In the genomic region with DNA sequence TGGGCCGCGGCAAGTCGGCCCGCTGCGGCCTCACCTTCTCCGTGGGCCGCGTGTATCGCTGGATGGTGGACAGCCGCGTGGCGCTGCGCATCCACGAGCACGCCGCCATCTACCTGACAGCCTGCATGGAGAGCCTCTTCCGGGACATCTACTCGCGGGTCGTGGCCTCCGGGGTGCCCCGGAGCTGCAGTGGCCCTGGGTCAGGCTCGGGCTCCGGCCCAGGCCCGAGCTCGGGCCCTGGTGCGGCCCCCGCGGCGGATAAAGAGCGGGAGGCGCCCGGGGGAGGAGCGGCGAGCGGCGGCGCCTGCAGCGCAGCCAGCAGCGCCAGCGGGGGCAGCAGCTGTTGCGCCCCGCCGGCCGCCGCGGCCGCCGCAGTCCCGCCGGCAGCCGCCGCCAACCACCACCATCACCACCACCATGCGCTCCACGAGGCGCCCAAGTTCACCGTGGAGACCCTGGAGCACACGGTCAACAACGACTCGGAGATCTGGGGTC, we compare ENCODE assay signal across 8 cellular contexts.
DNase-seq lines count a peak whose midpoint lies in the region; ATAC-seq lines count a peak whose summit lies in the region.

No MANE protein-coding gene starts in this region.

- H3K27me3 ChIP-seq in H7 (ENCODE audit: control insufficient read depth, insufficient read depth, low read length) (peaks cover 47% of the 10 kb centered on the region), esophagus (ENCODE audit: control insufficient read depth in 1 of 2, insufficient read depth in 2 of 2, low read length in 2 of 2) (no peaks in the 10 kb centered on the region), rectal smooth muscle tissue (ENCODE audit: control insufficient read depth, insufficient read depth, low read length) (peaks cover 10% of the 10 kb centered on the region)

- peaks cover 40% of the 10 kb centered on the region for H3K4me1 Mint-ChIP-seq in T-helper 2 cell treated with Interferon-gamma antibody and Interleukin-4, amounts not matched to agents 5 μg/mL and 100 μg/mL, for 36 hours (ENCODE audit: low read depth)

- H3K4me3 ChIP-seq in H7 (ENCODE audit: insufficient read depth, low read depth, low read length) (peak overlapping the region; percentile 66), esophagus (ENCODE audit: low read depth in 1 of 2, low read length in 2 of 2) (peak overlapping the region; percentile 61 to 67), rectal smooth muscle tissue (ENCODE audit: low read length) (peak overlapping the region; percentile 70)

- peaks cover 8% of the 10 kb centered on the region for H3K36me3 Mint-ChIP-seq in T-helper 2 cell treated with Interferon-gamma antibody and Interleukin-4, amounts not matched to agents 5 μg/mL and 100 μg/mL, for 36 hours (ENCODE audit: low read depth)

- H3K4me3 Mint-ChIP-seq in T-helper 2 cell treated with Interferon-gamma antibody and Interleukin-4, amounts not matched to agents 5 μg/mL and 100 μg/mL, for 36 hours = peak overlapping the region; percentile 96

- H3K4me1 ChIP-seq in esophagus (ENCODE audit: control insufficient read depth in 2 of 2, insufficient read depth in 2 of 2, low read length in 1 of 2) (peaks cover 0 to 5% of the 10 kb centered on the region in 2 donors), rectal smooth muscle tissue (ENCODE audit: control insufficient read depth, insufficient read depth, low read length) (no peaks in the 10 kb centered on the region)

- 1% methylated on average over 49 to 60 of the region's 60 CpGs for WGBS in esophagus, 2 donors

- H3K27ac ChIP-seq in esophagus (ENCODE audit: low read depth in 2 of 2, low read length in 1 of 2) = peak overlapping the region; percentile 84 to 88
- no peak overlapping the region for H3K27ac ChIP-seq in rectal smooth muscle tissue (ENCODE audit: low read depth, low read length)

- H3K9ac ChIP-seq in rectal smooth muscle tissue (ENCODE audit: low read length) = no peak overlapping the region

- H3K36me3 ChIP-seq in H7 (replicated peaks; ENCODE audit: control insufficient read depth, insufficient read depth, low read length) (no peaks in the 10 kb centered on the region), esophagus (ENCODE audit: control insufficient read depth in 2 of 2, insufficient read depth in 2 of 2, low read length in 1 of 2) (no peaks in the 10 kb centered on the region), rectal smooth muscle tissue (ENCODE audit: control insufficient read depth, insufficient read depth, low read length) (no peaks in the 10 kb centered on the region)

- ATAC-seq in HG03025 (IDR thresholded peaks at IDR 0.05; ENCODE audit: low FRiP score, unreplicated experiment) (no peak), GM21619 (IDR thresholded peaks at IDR 0.05; ENCODE audit: unreplicated experiment) (no peak), GM19328 (IDR thresholded peaks at IDR 0.05; ENCODE audit: unreplicated experiment) (no peak)

- no peaks in the 10 kb centered on the region for H3K9me3 ChIP-seq in esophagus (ENCODE audit: control insufficient read depth in 2 of 2, insufficient read depth in 1 of 2, low read depth in 1 of 2, low read length in 1 of 2)

- no peaks in the 10 kb centered on the region for H3K9me3 Mint-ChIP-seq in T-helper 2 cell treated with Interferon-gamma antibody and Interleukin-4, amounts not matched to agents 5 μg/mL and 100 μg/mL, for 36 hours

- peak; percentile 75 for DNase-seq in H7
- peak; percentile 27 for DNase-seq in T-helper 2 cell treated with Interferon-gamma antibody and Interleukin-4, amounts not matched to agents 5 μg/mL and 100 μg/mL, for 36 hours (ENCODE audit: low spot score)
- DNase-seq in SIG-M5 (lab: John Stamatoyannopoulos, UW) = no peak

- peaks cover 24% of the 10 kb centered on the region for H3K27me3 Mint-ChIP-seq in T-helper 2 cell treated with Interferon-gamma antibody and Interleukin-4, amounts not matched to agents 5 μg/mL and 100 μg/mL, for 36 hours (ENCODE audit: low read depth)

- peak overlapping the region; percentile 97 for H3K27ac Mint-ChIP-seq in T-helper 2 cell treated with Interferon-gamma antibody and Interleukin-4, amounts not matched to agents 5 μg/mL and 100 μg/mL, for 36 hours
